In genomic region chr7:137981668-137982067, GRCh38 we compare ENCODE assay signal across 9 cellular contexts. TPM values are rescaled to one million over a fixed set of nuclear protein-coding genes. Genes with fewer than 3 reads are reported as not detected.
DNase-seq lines count a peak whose midpoint lies in the region; ATAC-seq and TF ChIP-seq lines count a peak whose summit lies in the region.
"Had no signal": no experiment of that assay in that cellular context is flagged by ENCODE, and none has a peak within 500 bp of the region (broad histone marks: within the 10 kb centered on the region; RNA-seq: fewer than 3 reads in every experiment).

No MANE protein-coding gene starts in this region.

- H3K9me2 ChIP-seq in hepatocyte (replicated peaks; ENCODE audit: insufficient read depth), result no peaks in the 10 kb centered on the region

- H3K4me1 ChIP-seq in hepatocyte (ENCODE audit: insufficient read depth) (peaks cover 45% of the 10 kb centered on the region), body of pancreas (peaks cover 45% of the 10 kb centered on the region)

- intact Hi-C loops in activated CD4-positive, alpha-beta memory T cell treated with anti-CD3 and anti-CD28 coated beads for 36 hours (cut with micrococcal nuclease), result no loop called here
- intact Hi-C loops in body of pancreas (cut with DNase I), result no loop called here

- TF ChIP-seq CTCF in hepatocyte (IDR thresholded peaks at IDR 0.05; ENCODE audit: poor library complexity) (no peak), body of pancreas (IDR thresholded peaks at IDR 0.05) (no peak)

- peaks cover 16% of the 10 kb centered on the region for H4K20me1 ChIP-seq in hepatocyte (ENCODE audit: insufficient read depth, poor library complexity, severe bottlenecking)

- H3K4me3 Mint-ChIP-seq in activated CD4-positive, alpha-beta memory T cell treated with anti-CD3 and anti-CD28 coated beads for 36 hours, result no peak overlapping the region
- H3K4me3 Mint-ChIP-seq in stimulated activated effector memory CD8-positive, alpha-beta T cell treated with anti-CD3 and anti-CD28 coated beads, Interleukin-12 subunit alpha, Interleukin-12 subunit beta, amount 100 ng/mL, for 72 hours, result no peak overlapping the region

- 82% methylated on average over 4 of the region's 4 CpGs for WGBS in hepatocyte (ENCODE audit: low lambda C conversion rate, missing lambda C conversion rate)
- WGBS in body of pancreas, 2 donors, result 72 to 74% methylated on average over 4 of the region's 4 CpGs

- no peaks in the 10 kb centered on the region for H3K9me3 ChIP-seq in hepatocyte (ENCODE audit: low read depth)
- H3K9me3 ChIP-seq in body of pancreas, result no peaks in the 10 kb centered on the region

- no peak for TF ChIP-seq POLR2A in body of pancreas (IDR thresholded peaks at IDR 0.05)

- no peak overlapping the region for H3K4me2 ChIP-seq in hepatocyte

- peaks cover 15% of the 10 kb centered on the region for H3K9me3 Mint-ChIP-seq in activated CD4-positive, alpha-beta memory T cell treated with anti-CD3 and anti-CD28 coated beads for 36 hours
- H3K9me3 Mint-ChIP-seq in stimulated activated effector memory CD8-positive, alpha-beta T cell treated with anti-CD3 and anti-CD28 coated beads, Interleukin-12 subunit alpha, Interleukin-12 subunit beta, amount 100 ng/mL, for 72 hours, result peaks cover 4% of the 10 kb centered on the region

- H3K79me2 ChIP-seq in hepatocyte, result peaks cover 98% of the 10 kb centered on the region

- no peaks in the 10 kb centered on the region for H3K36me3 ChIP-seq in hepatocyte (replicated peaks; ENCODE audit: insufficient read depth, low read depth)
- H3K36me3 ChIP-seq in body of pancreas (replicated peaks in 1 of 2; ENCODE audit: insufficient read depth in 1 of 2, low read depth in 2 of 2), result no peaks in the 10 kb centered on the region

- H2AFZ ChIP-seq in hepatocyte, result no peak overlapping the region

- H3K27ac ChIP-seq in hepatocyte (peak overlapping the region; percentile 86), body of pancreas (peak overlapping the region in 1 of 4 donors; percentile 33)

- POLR2A ChIA-PET in activated CD4-positive, alpha-beta memory T cell treated with anti-CD3 and anti-CD28 coated beads for 36 hours (lab: Charles Lee), result no interaction called here

- H3K27me3 ChIP-seq in hepatocyte, result no peaks in the 10 kb centered on the region
- H3K27me3 ChIP-seq in body of pancreas, result no peaks in the 10 kb centered on the region

- H3K36me3 Mint-ChIP-seq in activated CD4-positive, alpha-beta memory T cell treated with anti-CD3 and anti-CD28 coated beads for 36 hours, result peaks cover 31% of the 10 kb centered on the region
- peaks cover 4% of the 10 kb centered on the region for H3K36me3 Mint-ChIP-seq in stimulated activated effector memory CD8-positive, alpha-beta T cell treated with anti-CD3 and anti-CD28 coated beads, Interleukin-12 subunit alpha, Interleukin-12 subunit beta, amount 100 ng/mL, for 72 hours

- H3K27me3 Mint-ChIP-seq in activated CD4-positive, alpha-beta memory T cell treated with anti-CD3 and anti-CD28 coated beads for 36 hours, result no peaks in the 10 kb centered on the region

- ATAC-seq in GM19468 (IDR thresholded peaks at IDR 0.05; ENCODE audit: extremely low read depth, unreplicated experiment), result peak; percentile 48
- ATAC-seq in HG03342 (IDR thresholded peaks at IDR 0.05; ENCODE audit: unreplicated experiment), result peak; percentile 41
- no peak for ATAC-seq in body of pancreas
- ATAC-seq in stimulated activated effector memory CD8-positive, alpha-beta T cell treated with anti-CD3 and anti-CD28 coated beads, Interleukin-12 subunit alpha, Interleukin-12 subunit beta, amount 100 ng/mL, for 72 hours, result no peak

- CTCF ChIA-PET in activated CD4-positive, alpha-beta memory T cell treated with anti-CD3 and anti-CD28 coated beads for 36 hours (lab: Charles Lee), result interaction anchor here (1.5 kb wide), 1 partner anchor 78 kb away, joined by 3 read pairs; no protein-coding TSS in a partner anchor

- DNase-seq in ELF-1 (ENCODE audit: low read depth, low spot score) (peak; percentile 23), hepatocyte (ENCODE audit: low spot score) (no peak), AG08396 (ENCODE audit: low spot score) (no peak), body of pancreas (no peak)
- DNase-seq in activated CD4-positive, alpha-beta memory T cell treated with anti-CD3 and anti-CD28 coated beads for 36 hours, result no peak
- no peak for DNase-seq in stimulated activated effector memory CD8-positive, alpha-beta T cell treated with anti-CD3 and anti-CD28 coated beads, Interleukin-12 subunit alpha, Interleukin-12 subunit beta, amount 100 ng/mL, for 72 hours (ENCODE audit: low spot score in 2 of 2)
- DNase-seq: DND-41 had no signal

- H3K4me1 Mint-ChIP-seq in activated CD4-positive, alpha-beta memory T cell treated with anti-CD3 and anti-CD28 coated beads for 36 hours (ENCODE audit: low read depth), result peaks cover 5% of the 10 kb centered on the region
- H3K4me1 Mint-ChIP-seq in stimulated activated effector memory CD8-positive, alpha-beta T cell treated with anti-CD3 and anti-CD28 coated beads, Interleukin-12 subunit alpha, Interleukin-12 subunit beta, amount 100 ng/mL, for 72 hours, result peaks cover 54% of the 10 kb centered on the region

- no peak overlapping the region for H3K27ac Mint-ChIP-seq in activated CD4-positive, alpha-beta memory T cell treated with anti-CD3 and anti-CD28 coated beads for 36 hours
- no peak overlapping the region for H3K27ac Mint-ChIP-seq in stimulated activated effector memory CD8-positive, alpha-beta T cell treated with anti-CD3 and anti-CD28 coated beads, Interleukin-12 subunit alpha, Interleukin-12 subunit beta, amount 100 ng/mL, for 72 hours

- no peak overlapping the region for H3K4me3 ChIP-seq in hepatocyte
- no peak overlapping the region for H3K4me3 ChIP-seq in body of pancreas

RNA-seq across cellular contexts. Expression of gene CREB3L2, which starts 20.2 kb away (rescaled TPM):
- total RNA-seq in hepatocyte (33.9 and 38.3 TPM in 2 replicates), body of pancreas (10 to 100 TPM; 21.3 to 28.0 TPM)
- 34.4 and 37.6 TPM in 2 replicates for polyA plus RNA-seq in hepatocyte
- total RNA-seq in activated CD4-positive, alpha-beta memory T cell treated with anti-CD3 and anti-CD28 coated beads for 36 hours, result 10 to 100 TPM; 36.1 to 39.4 TPM

Comparison
In these comparisons a context has a peak if more than half of its experiments do, and no peak if none do; other contexts are left out.
1. ATAC-seq: peak in GM19468 (single experiment) and HG03342 (single experiment); none in body of pancreas (single experiment) and stimulated activated effector memory CD8-positive, alpha-beta T cell treated with anti-CD3 and anti-CD28 coated beads, Interleukin-12 subunit alpha, Interleukin-12 subunit beta, amount 100 ng/mL, for 72 hours (single experiment).